In genomic region chr14:32006267-32007110, GRCh38 we compare ENCODE assay signal across 12 cellular contexts.
DNase-seq lines count a peak whose midpoint lies in the region; TF ChIP-seq lines count a peak whose summit lies in the region.
"Had no signal": no experiment of that assay in that cellular context is flagged by ENCODE, and none has a peak within 500 bp of the region (broad histone marks: within the 10 kb centered on the region; RNA-seq: fewer than 3 reads in every experiment).

No MANE protein-coding gene starts in this region.

- H3K27me3 ChIP-seq in endodermal cell (ENCODE audit: control insufficient read depth, insufficient read depth, low read length, poor library complexity, severe bottlenecking) = no peaks in the 10 kb centered on the region
- no peaks in the 10 kb centered on the region for H3K27me3 ChIP-seq in colonic mucosa

- H3K27me3 Mint-ChIP-seq in endodermal cell (ENCODE audit: insufficient read depth) (peaks cover 28% of the 10 kb centered on the region), progenitor cell of endocrine pancreas (no peaks in the 10 kb centered on the region)
- H3K27me3 Mint-ChIP-seq: activated CD4-positive, alpha-beta T cell treated with anti-CD3 and anti-CD28 coated beads, Interleukin-2, amount 10 ng/mL, durations not matched to agents 7 days and 5 days had no signal

- no peak overlapping the region for H3K27ac ChIP-seq in endodermal cell (ENCODE audit: low read depth, low read length)
- no peak overlapping the region for H3K27ac ChIP-seq in colonic mucosa

- whole genome bisulfite sequencing in endodermal cell (ENCODE audit: insufficient coverage in 1 of 2, insufficient read length in 1 of 2), 2 experiments = 75 to 89% methylated on average over 8 to 14 of the region's 14 CpGs

- no peak overlapping the region for H3K4me3 ChIP-seq in endodermal cell (ENCODE audit: low read length)
- no peak overlapping the region for H3K4me3 ChIP-seq in colonic mucosa

- peaks cover 25% of the 10 kb centered on the region for H3K4me1 Mint-ChIP-seq in endodermal cell
- H3K4me1 Mint-ChIP-seq in progenitor cell of endocrine pancreas (ENCODE audit: low read depth) = peaks cover 35% of the 10 kb centered on the region
- H3K4me1 Mint-ChIP-seq: activated CD4-positive, alpha-beta T cell treated with anti-CD3 and anti-CD28 coated beads, Interleukin-2, amount 10 ng/mL, durations not matched to agents 7 days and 5 days had no signal

- H3K9ac ChIP-seq in endodermal cell (ENCODE audit: extremely low read depth, low read length, poor library complexity, severe bottlenecking) = no peak overlapping the region
- H3K9ac ChIP-seq in colonic mucosa (ENCODE audit: low read depth in 2 of 2, low read length in 2 of 2) = no peak overlapping the region

- H3K9me3 ChIP-seq in endodermal cell (ENCODE audit: control insufficient read depth, low read length) = no peaks in the 10 kb centered on the region
- H3K9me3 ChIP-seq in colonic mucosa = no peaks in the 10 kb centered on the region

- no peak overlapping the region for H3K4me3 Mint-ChIP-seq in endodermal cell
- peak overlapping the region; percentile 25 for H3K4me3 Mint-ChIP-seq in progenitor cell of endocrine pancreas (ENCODE audit: low read depth)
- H3K4me3 Mint-ChIP-seq: activated CD4-positive, alpha-beta T cell treated with anti-CD3 and anti-CD28 coated beads, Interleukin-2, amount 10 ng/mL, durations not matched to agents 7 days and 5 days had no signal

- no peak for TF ChIP-seq CTCF in endodermal cell (conservative IDR thresholded peaks at IDR 0.05)
- no peak for TF ChIP-seq CTCF in progenitor cell of endocrine pancreas (IDR thresholded peaks at IDR 0.05; ENCODE audit: unreplicated experiment)
- TF ChIP-seq CTCF in colonic mucosa (IDR thresholded peaks at IDR 0.05) = no peak

- H3K27ac Mint-ChIP-seq in endodermal cell (no peak overlapping the region), progenitor cell of endocrine pancreas (peak overlapping the region; percentile 94)
- H3K27ac Mint-ChIP-seq: activated CD4-positive, alpha-beta T cell treated with anti-CD3 and anti-CD28 coated beads, Interleukin-2, amount 10 ng/mL, durations not matched to agents 7 days and 5 days had no signal

- peaks cover 12% of the 10 kb centered on the region for H3K4me1 ChIP-seq in endodermal cell (ENCODE audit: control insufficient read depth, insufficient read depth, low read length)
- no peaks in the 10 kb centered on the region for H3K4me1 ChIP-seq in colonic mucosa

- peak; percentile 8 for DNase-seq in EL
- peak; percentile 68 for DNase-seq in NCI-H226
- DNase-seq in endodermal cell = peak; percentile 63
- DNase-seq in progenitor cell of endocrine pancreas (ENCODE audit: low spot score, unreplicated experiment) = no peak
- no peak for DNase-seq in colonic mucosa
- no peak for DNase-seq in NOMO-1 (lab: John Stamatoyannopoulos, UW; ENCODE audit: unreplicated experiment in 2 of 2)
- DNase-seq in stimulated activated CD4-positive, alpha-beta T cell treated with anti-CD3 and anti-CD28 coated beads, Interleukin-2, amount 100 ng/mL, for 48 hours = no peak
- DNase-seq in NCI-H1092 (lab: John Stamatoyannopoulos, UW) = no peak
- DNase-seq: activated CD4-positive, alpha-beta T cell treated with anti-CD3 and anti-CD28 coated beads, Interleukin-2, amount 10 ng/mL, durations not matched to agents 7 days and 5 days; activated gamma-delta T cell; KBM-7; NCI-H446 treated with DMSO at 0.1 percent for 48 hours had no signal

- H3K36me3 ChIP-seq in endodermal cell (ENCODE audit: control insufficient read depth, insufficient read depth, low read length) (no peaks in the 10 kb centered on the region), colonic mucosa (no peaks in the 10 kb centered on the region)

- H3K36me3 Mint-ChIP-seq in endodermal cell (ENCODE audit: low read depth) (no peaks in the 10 kb centered on the region), progenitor cell of endocrine pancreas (ENCODE audit: insufficient read depth) (no peaks in the 10 kb centered on the region)

- no peaks in the 10 kb centered on the region for H3K9me3 Mint-ChIP-seq in endodermal cell
- peaks cover 6% of the 10 kb centered on the region for H3K9me3 Mint-ChIP-seq in progenitor cell of endocrine pancreas (ENCODE audit: low read depth)
- H3K9me3 Mint-ChIP-seq: activated CD4-positive, alpha-beta T cell treated with anti-CD3 and anti-CD28 coated beads, Interleukin-2, amount 10 ng/mL, durations not matched to agents 7 days and 5 days had no signal

- intact Hi-C loops in colonic mucosa (cut with DNase I) = no loop called here

Comparison
In these comparisons a context has a peak if more than half of its experiments do, and no peak if none do; other contexts are left out.
1. DNase-seq: peak in EL (single experiment), NCI-H226 (single experiment) and endodermal cell (single experiment); none in progenitor cell of endocrine pancreas (single experiment), colonic mucosa (single experiment), NOMO-1 (0 of 2), stimulated activated CD4-positive, alpha-beta T cell treated with anti-CD3 and anti-CD28 coated beads, Interleukin-2, amount 100 ng/mL, for 48 hours (0 of 2) and NCI-H1092 (single experiment).